In the genomic region with DNA sequence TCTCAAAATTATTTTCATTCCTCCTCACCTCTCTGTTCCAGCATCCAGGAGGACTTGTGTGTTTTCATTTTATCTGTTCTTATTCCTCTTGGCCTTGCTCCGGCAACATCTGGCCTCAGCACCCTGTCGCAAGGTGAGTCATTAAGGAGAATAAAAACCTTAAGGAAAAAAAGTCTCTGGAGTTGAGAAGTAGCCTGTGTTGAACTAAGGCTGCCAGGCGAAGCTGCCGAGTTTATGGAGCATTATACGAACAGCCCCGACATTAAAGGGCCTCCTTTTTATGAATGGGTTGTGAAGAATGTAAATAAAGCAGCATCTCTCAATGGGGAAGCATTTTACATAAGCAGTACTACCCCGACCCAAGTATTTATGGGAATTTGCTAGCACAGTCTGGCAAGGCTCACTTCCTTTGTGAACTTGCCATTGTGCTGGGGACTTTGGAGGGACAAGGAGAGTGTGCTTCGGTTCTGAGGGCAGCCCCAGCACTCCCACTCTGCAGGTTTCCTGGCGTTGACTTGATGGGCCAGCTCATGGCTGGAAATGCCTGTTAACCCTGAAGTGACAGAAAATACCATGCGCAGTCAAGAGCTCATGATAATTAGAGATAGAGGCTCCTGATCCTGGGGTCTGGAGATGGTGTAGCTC, we compare ENCODE assay signal across 16 cellular contexts. TPM values are rescaled to one million over a fixed set of nuclear protein-coding genes. Genes with fewer than 3 reads are reported as not detected.
DNase-seq lines count a peak whose midpoint lies in the region; ATAC-seq, FAIRE-seq and TF ChIP-seq lines count a peak whose summit lies in the region.
"Had no signal": no experiment of that assay in that cellular context is flagged by ENCODE, and none has a peak within 500 bp of the region (broad histone marks: within the 10 kb centered on the region; RNA-seq: fewer than 3 reads in every experiment).

No MANE protein-coding gene starts in this region.

- peaks cover 46% of the 10 kb centered on the region for H3K4me1 ChIP-seq in Panc1 (ENCODE audit: control insufficient read depth, insufficient read depth, low read length)
- peaks cover 2 to 3% of the 10 kb centered on the region in 2 experiments for H3K4me1 ChIP-seq in trophoblast cell (ENCODE audit: control insufficient read depth in 1 of 2, insufficient read depth in 2 of 2, low read length in 2 of 2)

- peaks cover 6% of the 10 kb centered on the region for H3K79me1 ChIP-seq in trophoblast cell (ENCODE audit: low read length)

- TF ChIP-seq CTCF in Panc1 (IDR thresholded peaks at IDR 0.05) (no peak), fibroblast of the aortic adventitia (IDR thresholded peaks at IDR 0.05; ENCODE audit: insufficient read depth, low read length) (no peak)

- H3K27ac ChIP-seq in Panc1 (ENCODE audit: low read length) (peak overlapping the region; percentile 49), trophoblast cell (ENCODE audit: low read depth, low read length) (no peak overlapping the region)
- H3K27ac ChIP-seq: VCaP had no signal

- peaks cover 19% of the 10 kb centered on the region for H3K36me3 Mint-ChIP-seq in activated CD4-positive, alpha-beta T cell treated with anti-CD3 and anti-CD28 coated beads, Interleukin-2, amount 10 ng/mL, durations not matched to agents 24 days and 14 days (ENCODE audit: low read depth)

- FAIRE-seq in H54 (lab: Jason Lieb, UNC) = no peak
- FAIRE-seq: GM12878 had no signal

- intact Hi-C loops in Panc1 (cut with micrococcal nuclease; ENCODE audit: unreplicated experiment) = no loop called here
- intact Hi-C loops in activated CD4-positive, alpha-beta T cell treated with anti-CD3 and anti-CD28 coated beads, Interleukin-2, amount 10 ng/mL, durations not matched to agents 24 days and 14 days (cut with micrococcal nuclease) = no loop called here

- H3K9ac ChIP-seq in trophoblast cell (ENCODE audit: low read length) = no peak overlapping the region

- H4K12ac ChIP-seq in trophoblast cell (ENCODE audit: low read depth, low read length) = no peak overlapping the region

- H2AFZ ChIP-seq in trophoblast cell (ENCODE audit: insufficient read depth, low read length, poor library complexity) = no peak overlapping the region

- CTCF ChIA-PET in Panc1 (lab: Charles Lee) = interaction anchor here (0.7 kb wide), 1 partner anchor 60 kb away, joined by 3 read pairs; no protein-coding TSS in a partner anchor

- ATAC-seq in Panc1 (no peak), GM18498 (IDR thresholded peaks at IDR 0.05; ENCODE audit: unreplicated experiment) (no peak)
- ATAC-seq: esophagus mucosa, GM12878, Right ventricle myocardium inferior had no signal

- no peak overlapping the region for H4K8ac ChIP-seq in trophoblast cell (ENCODE audit: low read depth, low read length)

- in situ Hi-C loops in Panc1 (cut with HindIII; ENCODE audit: low pct_unique_long_range_greater_than_20kb, low sequenced_read_pairs) = no loop called here

- no peak overlapping the region for H2BK12ac ChIP-seq in trophoblast cell (ENCODE audit: low read length)

- no peak overlapping the region for H2BK120ac ChIP-seq in trophoblast cell (ENCODE audit: insufficient read depth, low read length, poor library complexity)

- H3K9me3 ChIP-seq in Panc1 (ENCODE audit: control insufficient read depth, insufficient read depth, low read depth, low read length) (no peaks in the 10 kb centered on the region), trophoblast cell (ENCODE audit: insufficient read depth, low read depth, low read length) (no peaks in the 10 kb centered on the region)
- H3K9me3 ChIP-seq: stomach had no signal

- no peak overlapping the region for H3K14ac ChIP-seq in trophoblast cell (ENCODE audit: low read length)

- peaks cover 13% of the 10 kb centered on the region for H3K79me2 ChIP-seq in trophoblast cell (ENCODE audit: control insufficient read depth, insufficient read depth, low read length, poor library complexity)

- H2AK5ac ChIP-seq in trophoblast cell (ENCODE audit: low read length) = no peak overlapping the region

- peaks cover 36% of the 10 kb centered on the region for H3K4me1 Mint-ChIP-seq in activated CD4-positive, alpha-beta T cell treated with anti-CD3 and anti-CD28 coated beads, Interleukin-2, amount 10 ng/mL, durations not matched to agents 24 days and 14 days

- TF ChIP-seq POLR2A in H54 (IDR thresholded peaks at IDR 0.05; ENCODE audit: low read depth, low read length) = no peak

- POLR2A ChIA-PET in Panc1 (lab: Charles Lee) = no interaction called here

- H3K9me3 Mint-ChIP-seq in activated CD4-positive, alpha-beta T cell treated with anti-CD3 and anti-CD28 coated beads, Interleukin-2, amount 10 ng/mL, durations not matched to agents 24 days and 14 days = no peaks in the 10 kb centered on the region

- no peak overlapping the region for H3K4me3 Mint-ChIP-seq in activated CD4-positive, alpha-beta T cell treated with anti-CD3 and anti-CD28 coated beads, Interleukin-2, amount 10 ng/mL, durations not matched to agents 24 days and 14 days

- H4K91ac ChIP-seq in trophoblast cell (ENCODE audit: low read depth, low read length) = no peak overlapping the region

- H3K36me3 ChIP-seq in Panc1 (ENCODE audit: control insufficient read depth, insufficient read depth, low read length) (no peaks in the 10 kb centered on the region; the same call in 1 of the 2 replicates), trophoblast cell (ENCODE audit: control insufficient read depth in 1 of 2, insufficient read depth in 2 of 2, low read length in 2 of 2) (no peaks in the 10 kb centered on the region)
- H3K36me3 ChIP-seq: stomach had no signal

- H3K27ac Mint-ChIP-seq in activated CD4-positive, alpha-beta T cell treated with anti-CD3 and anti-CD28 coated beads, Interleukin-2, amount 10 ng/mL, durations not matched to agents 24 days and 14 days = no peak overlapping the region

- no TSS peak for BruUV-seq in Panc1 (replicated peaks; lab: Mats Ljungman, UMichigan)

- H3K4me3 ChIP-seq in Panc1 (ENCODE audit: low read depth in 2 of 2, low read length in 2 of 2) (no peak overlapping the region), fibroblast of the aortic adventitia (ENCODE audit: low read depth, low read length) (no peak overlapping the region), trophoblast cell (ENCODE audit: low read depth, low read length) (no peak overlapping the region)
- H3K4me3 ChIP-seq: GM12878, stomach had no signal

- H3K27me3 ChIP-seq in Panc1 (ENCODE audit: control insufficient read depth, insufficient read depth, low read length) (no peaks in the 10 kb centered on the region), trophoblast cell (ENCODE audit: insufficient read depth, low read length) (no peaks in the 10 kb centered on the region)

- no peak overlapping the region for H2BK5ac ChIP-seq in trophoblast cell (ENCODE audit: low read depth, low read length, poor library complexity)

- DNase-seq in H54 (ENCODE audit: insufficient read length, low spot score) (peak; percentile 84), Panc1 (ENCODE audit: low read depth, low spot score) (no peak), fibroblast of the aortic adventitia (ENCODE audit: low read depth) (peak; percentile 49), trophoblast cell (peak in 1 of 2 donors; percentile 69), GF-D8 (lab: John Stamatoyannopoulos, UW) (no peak), NCI-H1436 (lab: John Stamatoyannopoulos, UW) (no peak)
- no peak for DNase-seq in activated CD4-positive, alpha-beta T cell treated with anti-CD3 and anti-CD28 coated beads, Interleukin-2, amount 10 ng/mL, durations not matched to agents 24 days and 14 days
- DNase-seq: activated T-cell treated with anti-CD3 and anti-CD28 coated beads, Interleukin-2, amount 50 U/mL, for 1 hour; caudate nucleus; stimulated activated CD4-positive, alpha-beta T cell treated with anti-CD3 and anti-CD28 coated beads, Interleukin-4, amount 100 ng/mL, for 1 hour; stomach had no signal

- H3K27me3 Mint-ChIP-seq in activated CD4-positive, alpha-beta T cell treated with anti-CD3 and anti-CD28 coated beads, Interleukin-2, amount 10 ng/mL, durations not matched to agents 24 days and 14 days = peaks cover 18% of the 10 kb centered on the region

- H3K4me2 ChIP-seq in trophoblast cell (ENCODE audit: low read length) = no peak overlapping the region

- WGBS in trophoblast cell (ENCODE audit: extremely low coverage, insufficient coverage, insufficient read length) = no CpG with 5 or more reads among the region's 10 CpGs

- peak overlapping the region; percentile 11 for H3K4ac ChIP-seq in trophoblast cell (ENCODE audit: low read depth, low read length)

- H3K18ac ChIP-seq in trophoblast cell (ENCODE audit: low read length) = no peak overlapping the region

- no peak overlapping the region for H3K23ac ChIP-seq in trophoblast cell (ENCODE audit: low read length)

RNA-seq across cellular contexts. Expression of gene BAHD1, which starts 4.8 kb away (rescaled TPM):
- 40.6 TPM for total RNA-seq in Panc1 (2021; ENCODE audit: unreplicated experiment)
- polyA plus RNA-seq in Panc1 (2012; ENCODE audit: insufficient read length) = 36.7 TPM
- 9.0 and 14.4 TPM in 2 replicates for total RNA-seq in fibroblast of the aortic adventitia (ENCODE audit: low replicate concordance)
- polyA plus RNA-seq in trophoblast cell (2013) = 10.8 and 11.1 TPM in 2 replicates
- total RNA-seq in activated CD4-positive, alpha-beta T cell treated with anti-CD3 and anti-CD28 coated beads, Interleukin-2, amount 10 ng/mL, durations not matched to agents 24 days and 14 days = 23.9 and 26.2 TPM in 2 replicates

RNA-seq across cellular contexts. Expression of gene CHST14, which starts 25.3 kb away (rescaled TPM):
- total RNA-seq in Panc1 (2021; ENCODE audit: unreplicated experiment) (42.4 TPM), fibroblast of the aortic adventitia (ENCODE audit: low replicate concordance) (8.8 and 14.9 TPM in 2 replicates)
- polyA plus RNA-seq in Panc1 (2012; ENCODE audit: insufficient read length) = 48.2 TPM
- polyA plus RNA-seq in trophoblast cell (2013) = 11.9 and 12.2 TPM in 2 replicates
- 9.0 and 9.7 TPM in 2 replicates for total RNA-seq in activated CD4-positive, alpha-beta T cell treated with anti-CD3 and anti-CD28 coated beads, Interleukin-2, amount 10 ng/mL, durations not matched to agents 24 days and 14 days

RNA-seq across cellular contexts. Expression of gene IVD, which starts 39.9 kb away (rescaled TPM):
- total RNA-seq in Panc1 (2021; ENCODE audit: unreplicated experiment) (74.6 TPM), fibroblast of the aortic adventitia (ENCODE audit: low replicate concordance) (21.9 and 33.6 TPM in 2 replicates)
- polyA plus RNA-seq in Panc1 (2012; ENCODE audit: insufficient read length) = 57.8 TPM
- 9.5 and 9.7 TPM in 2 replicates for polyA plus RNA-seq in trophoblast cell (2013)
- 66.6 and 70.7 TPM in 2 replicates for total RNA-seq in activated CD4-positive, alpha-beta T cell treated with anti-CD3 and anti-CD28 coated beads, Interleukin-2, amount 10 ng/mL, durations not matched to agents 24 days and 14 days

Comparison
In these comparisons a context has a peak if more than half of its experiments do, and no peak if none do; other contexts are left out.
1. DNase-seq: peak in H54 (single experiment) and fibroblast of the aortic adventitia (single experiment); none in Panc1 (single experiment), GF-D8 (single experiment), NCI-H1436 (single experiment) and activated CD4-positive, alpha-beta T cell treated with anti-CD3 and anti-CD28 coated beads, Interleukin-2, amount 10 ng/mL, durations not matched to agents 24 days and 14 days (single experiment).